Comparison of ENCODE assay signal across 16 cellular contexts in the genomic region with DNA sequence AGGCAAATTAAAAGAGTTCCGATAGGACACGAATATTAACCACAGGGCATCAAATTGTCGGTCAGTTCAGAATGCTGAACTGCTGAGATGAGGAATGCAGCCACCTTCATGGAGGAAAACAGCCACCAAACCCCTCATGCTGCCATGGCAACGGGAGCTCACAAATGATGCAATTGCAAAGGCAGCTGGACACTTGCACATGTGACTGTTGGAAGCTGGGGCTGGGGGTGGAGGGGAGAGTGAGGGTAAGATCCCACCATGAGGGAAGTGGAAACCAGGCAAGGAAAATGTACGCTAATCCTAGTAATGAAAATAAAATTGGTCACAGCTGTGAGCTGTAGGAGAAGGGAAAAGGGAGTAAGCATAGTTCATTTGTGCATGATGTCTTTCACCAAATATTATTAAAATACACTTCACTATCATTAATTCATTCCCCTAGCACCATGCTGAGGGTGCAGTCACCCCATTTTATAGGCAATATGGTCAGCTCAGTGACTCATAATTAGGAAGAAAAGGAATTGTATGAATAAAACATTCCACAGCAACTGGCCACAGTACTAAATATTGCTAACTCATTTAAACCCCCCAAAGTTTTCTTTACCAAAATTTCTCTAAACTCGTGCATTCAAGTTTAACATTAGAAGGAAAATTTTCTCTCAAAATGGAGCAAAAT. TPM values are rescaled to one million over a fixed set of nuclear protein-coding genes. Genes with fewer than 3 reads are reported as not detected.
A peak's percentile ranks its signal among the peaks of the same experiment; 100 is the strongest.
DNase-seq lines count a peak whose midpoint lies in the region; ATAC-seq and TF ChIP-seq lines count a peak whose summit lies in the region.
"Had no signal": no experiment of that assay in that cellular context is flagged by ENCODE, and none has a peak within 500 bp of the region (broad histone marks: within the 10 kb centered on the region; RNA-seq: fewer than 3 reads in every experiment).

No MANE protein-coding gene starts in this region.

- no peak overlapping the region for H3K18ac ChIP-seq in trophoblast cell (ENCODE audit: low read length)

- H2AFZ ChIP-seq in PC-3 (ENCODE audit: low read length) (no peak overlapping the region), trophoblast cell (ENCODE audit: insufficient read depth, low read length, poor library complexity) (no peak overlapping the region)

- no peak overlapping the region for H2BK5ac ChIP-seq in trophoblast cell (ENCODE audit: low read depth, low read length, poor library complexity)

- H3K4me1 ChIP-seq in PC-3 (ENCODE audit: insufficient read depth, low read length) (no peaks in the 10 kb centered on the region), trophoblast cell (ENCODE audit: control insufficient read depth in 1 of 2, insufficient read depth in 2 of 2, low read length in 2 of 2) (peaks cover 0 to 6% of the 10 kb centered on the region in 2 experiments)
- H3K4me1 ChIP-seq: suprapubic skin had no signal

- intact Hi-C loops in PC-3 (cut with micrococcal nuclease), result no loop called here

- WGBS in trophoblast cell (ENCODE audit: extremely low coverage, insufficient coverage, insufficient read length), result no CpG with 5 or more reads among the region's 6 CpGs

- CTCF ChIA-PET in PC-3 (lab: Charles Lee), result no interaction called here

- TF ChIP-seq CTCF in PC-3 (conservative IDR thresholded peaks at IDR 0.05; ENCODE audit: low read depth, low read length), result no peak

- ATAC-seq in PC-3 (peak; percentile 20; the same call in 1 of the 2 replicates), HG02798 (IDR thresholded peaks at IDR 0.05; ENCODE audit: poor library complexity, unreplicated experiment) (no peak)
- ATAC-seq: T-cell had no signal

- no peak overlapping the region for H2BK12ac ChIP-seq in trophoblast cell (ENCODE audit: low read length)

- no peak overlapping the region for H3K4me2 ChIP-seq in PC-3 (ENCODE audit: low read length)
- H3K4me2 ChIP-seq in trophoblast cell (ENCODE audit: low read length), result no peak overlapping the region

- no peak overlapping the region for H3K4ac ChIP-seq in trophoblast cell (ENCODE audit: low read depth, low read length)

- no peaks in the 10 kb centered on the region for H3K79me2 ChIP-seq in PC-3 (ENCODE audit: low read length)
- no peaks in the 10 kb centered on the region for H3K79me2 ChIP-seq in trophoblast cell (ENCODE audit: control insufficient read depth, insufficient read depth, low read length, poor library complexity)

- no peak overlapping the region for H4K8ac ChIP-seq in trophoblast cell (ENCODE audit: low read depth, low read length)

- no peak overlapping the region for H3K27ac ChIP-seq in PC-3 (ENCODE audit: low read length)
- no peak overlapping the region for H3K27ac ChIP-seq in trophoblast cell (ENCODE audit: low read depth, low read length)
- H3K27ac ChIP-seq: 22Rv1, suprapubic skin had no signal

- BruUV-seq in PC-3 (replicated peaks; lab: Mats Ljungman, UMichigan), result no TSS peak

- H4K91ac ChIP-seq in trophoblast cell (ENCODE audit: low read depth, low read length), result no peak overlapping the region

- H3F3A ChIP-seq in PC-3 (ENCODE audit: low read length, unreplicated experiment), result no peaks in the 10 kb centered on the region

- H3K36me3 ChIP-seq in PC-3 (ENCODE audit: low read depth, low read length) (no peaks in the 10 kb centered on the region), trophoblast cell (ENCODE audit: control insufficient read depth in 1 of 2, insufficient read depth in 2 of 2, low read length in 2 of 2) (no peaks in the 10 kb centered on the region)
- H3K36me3 ChIP-seq: suprapubic skin had no signal

- H4K12ac ChIP-seq in trophoblast cell (ENCODE audit: low read depth, low read length), result no peak overlapping the region

- no peaks in the 10 kb centered on the region for H3K9me2 ChIP-seq in PC-3 (replicated peaks; ENCODE audit: low read length)

- H3K4me3 ChIP-seq in PC-3 (ENCODE audit: low read length) (no peak overlapping the region), trophoblast cell (ENCODE audit: low read depth, low read length) (no peak overlapping the region)
- H3K4me3 ChIP-seq: suprapubic skin had no signal

- no peak overlapping the region for H2AK5ac ChIP-seq in trophoblast cell (ENCODE audit: low read length)

- no peaks in the 10 kb centered on the region for H3K27me3 ChIP-seq in PC-3 (ENCODE audit: low read length)
- no peaks in the 10 kb centered on the region for H3K27me3 ChIP-seq in trophoblast cell (ENCODE audit: insufficient read depth, low read length)
- H3K27me3 ChIP-seq: suprapubic skin had no signal

- no peak overlapping the region for H3K14ac ChIP-seq in trophoblast cell (ENCODE audit: low read length)

- no peaks in the 10 kb centered on the region for H4K20me1 ChIP-seq in PC-3 (ENCODE audit: low read length)

- H2BK120ac ChIP-seq in trophoblast cell (ENCODE audit: insufficient read depth, low read length, poor library complexity), result no peak overlapping the region

- POLR2A ChIA-PET in PC-3 (lab: Charles Lee; ENCODE audit: unreplicated experiment), result no interaction called here

- no peak overlapping the region for H3K9ac ChIP-seq in PC-3 (ENCODE audit: low read length)
- no peak overlapping the region for H3K9ac ChIP-seq in trophoblast cell (ENCODE audit: low read length)

- H3K79me1 ChIP-seq in trophoblast cell (ENCODE audit: low read length), result no peaks in the 10 kb centered on the region

- H3K23ac ChIP-seq in trophoblast cell (ENCODE audit: low read length), result no peak overlapping the region

- DNase-seq in DMS 273 (lab: John Stamatoyannopoulos, UW; ENCODE audit: unreplicated experiment) (peak; percentile 82), DMS 273 treated with DMSO at 0.1 percent for 48 hours (lab: John Stamatoyannopoulos, UW) (no peak), PC-3 (no peak), fibroblast of peridontal ligament (ENCODE audit: extremely low read depth) (peak; percentile 8), trophoblast cell (peak; percentile 29 to 59), NCI-H2029 (lab: John Stamatoyannopoulos, UW) (no peak)
- DNase-seq in stimulated activated CD4-positive, alpha-beta T cell treated with anti-CD3 and anti-CD28 coated beads, Interleukin-2, amount 100 ng/mL, for 48 hours, result no peak
- DNase-seq: activated CD8-positive, alpha-beta memory T cell treated with anti-CD3 and anti-CD28 coated beads, Interleukin-2, amount 50 U/mL, for 48 hours; NCI-H2171; stimulated activated CD4-positive, alpha-beta T cell treated with anti-CD3 and anti-CD28 coated beads, Interleukin-4, amount 100 ng/mL, for 1 hour; T-cell had no signal

- H3K9me3 ChIP-seq in PC-3 (ENCODE audit: low read length), result no peaks in the 10 kb centered on the region
- H3K9me3 ChIP-seq in trophoblast cell (ENCODE audit: insufficient read depth, low read depth, low read length), result no peaks in the 10 kb centered on the region
- H3K9me3 ChIP-seq: suprapubic skin had no signal

RNA-seq across cellular contexts. Expression of a gene that starts 15.3 kb away (rescaled TPM):
- not detected in 2 replicates for total RNA-seq in PC-3 (2014; rRNA removed)
- polyA plus RNA-seq in trophoblast cell (2013), result not detected in 2 replicates
- total RNA-seq: bronchial epithelial cell, glomerular endothelial cell, suprapubic skin, T-cell had no signal

RNA-seq across cellular contexts. Expression of a gene that starts 26.1 kb away (rescaled TPM):
- not detected in 2 replicates for total RNA-seq in PC-3 (2014; rRNA removed)
- polyA plus RNA-seq in trophoblast cell (2013), result 0.76 and 0.92 TPM in 2 replicates
- total RNA-seq: bronchial epithelial cell, glomerular endothelial cell, T-cell had no signal

Comparison
In these comparisons a context has a peak if more than half of its experiments do, and no peak if none do; other contexts are left out.
1. DNase-seq: peak in DMS 273 (single experiment), fibroblast of peridontal ligament (single experiment) and trophoblast cell (2 of 2); none in DMS 273 treated with DMSO at 0.1 percent for 48 hours (single experiment), PC-3 (single experiment), NCI-H2029 (single experiment) and stimulated activated CD4-positive, alpha-beta T cell treated with anti-CD3 and anti-CD28 coated beads, Interleukin-2, amount 100 ng/mL, for 48 hours (0 of 2).